Comparison of ENCODE assay signal across 34 cellular contexts in the genomic region with DNA sequence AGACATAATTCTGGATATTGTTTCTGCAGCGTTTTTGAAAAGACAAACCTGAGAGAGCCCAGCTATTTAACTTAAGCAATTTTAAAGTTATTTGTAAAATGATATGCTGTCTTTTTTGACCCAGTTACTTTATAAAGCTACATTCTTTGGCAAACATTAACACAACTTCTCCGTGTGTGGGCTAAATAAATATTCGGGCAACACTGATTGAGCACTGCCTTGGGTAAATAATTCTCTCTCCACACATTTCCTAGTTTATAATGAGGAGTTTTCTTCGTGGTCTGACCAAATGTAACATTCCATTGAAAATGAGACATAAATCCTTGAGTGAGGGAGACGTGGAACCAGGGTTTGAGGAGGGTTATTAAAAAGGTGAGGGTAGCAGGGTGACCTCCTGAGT.
A peak's percentile ranks its signal among the peaks of the same experiment; 100 is the strongest.
DNase-seq lines count a peak whose midpoint lies in the region; ATAC-seq and TF ChIP-seq lines count a peak whose summit lies in the region.
"Had no signal": no experiment of that assay in that cellular context is flagged by ENCODE, and none has a peak within 500 bp of the region (broad histone marks: within the 10 kb centered on the region; RNA-seq: fewer than 3 reads in every experiment).

No MANE protein-coding gene starts in this region.

- intact Hi-C loops in lower lobe of right lung (cut with DNase I), result no loop called here
- intact Hi-C loops in sciatic nerve (cut with DNase I), result no loop called here
- intact Hi-C loops in A673 (cut with micrococcal nuclease; ENCODE audit: unreplicated experiment), result no loop called here
- intact Hi-C loops in activated CD4-positive, alpha-beta memory T cell treated with anti-CD3 and anti-CD28 coated beads for 36 hours (cut with micrococcal nuclease), result no loop called here

- 14% methylated on average over 5 of the region's 5 CpGs for WGBS in hepatocyte (ENCODE audit: low lambda C conversion rate, missing lambda C conversion rate)

- H3K27me3 ChIP-seq in hepatocyte (no peaks in the 10 kb centered on the region), lower lobe of right lung (ENCODE audit: low read depth) (no peaks in the 10 kb centered on the region), A673 (replicated peaks; ENCODE audit: insufficient read depth, low read depth, low read length, poor library complexity) (no peaks in the 10 kb centered on the region)
- H3K27me3 ChIP-seq: ascending aorta, ovary, spleen, testis had no signal

- no peaks in the 10 kb centered on the region for H3K79me2 ChIP-seq in hepatocyte

- CTCF ChIA-PET in A673 (lab: Charles Lee), result no interaction called here
- CTCF ChIA-PET in activated CD4-positive, alpha-beta memory T cell treated with anti-CD3 and anti-CD28 coated beads for 36 hours (lab: Charles Lee), result no interaction called here

- no peak overlapping the region for H3K27ac Mint-ChIP-seq in activated CD4-positive, alpha-beta memory T cell treated with anti-CD3 and anti-CD28 coated beads for 36 hours
- H3K27ac Mint-ChIP-seq: activated naive CD8-positive, alpha-beta T cell treated with anti-CD3 and anti-CD28 coated beads, Interleukin-2, amount 10 ng/mL, durations not matched to agents 7 days and 5 days; activated T-cell treated with anti-CD3 and anti-CD28 coated beads, Interleukin-2, amount 50 U/mL, for 24 hours; B cell; CD8-positive, alpha-beta T cell had no signal

- peak overlapping the region; percentile 48 for H3K4me2 ChIP-seq in hepatocyte

- no peak overlapping the region for H3K4me3 Mint-ChIP-seq in activated CD4-positive, alpha-beta memory T cell treated with anti-CD3 and anti-CD28 coated beads for 36 hours
- H3K4me3 Mint-ChIP-seq: activated naive CD8-positive, alpha-beta T cell treated with anti-CD3 and anti-CD28 coated beads, Interleukin-2, amount 10 ng/mL, durations not matched to agents 7 days and 5 days; activated T-cell treated with anti-CD3 and anti-CD28 coated beads, Interleukin-2, amount 50 U/mL, for 24 hours; B cell; CD8-positive, alpha-beta T cell had no signal

- no peaks in the 10 kb centered on the region for H3K9me3 Mint-ChIP-seq in activated CD4-positive, alpha-beta memory T cell treated with anti-CD3 and anti-CD28 coated beads for 36 hours
- H3K9me3 Mint-ChIP-seq: activated naive CD8-positive, alpha-beta T cell treated with anti-CD3 and anti-CD28 coated beads, Interleukin-2, amount 10 ng/mL, durations not matched to agents 7 days and 5 days; activated T-cell treated with anti-CD3 and anti-CD28 coated beads, Interleukin-2, amount 50 U/mL, for 24 hours; CD8-positive, alpha-beta T cell had no signal

- no peaks in the 10 kb centered on the region for H3K9me3 ChIP-seq in hepatocyte (ENCODE audit: low read depth)
- no peaks in the 10 kb centered on the region for H3K9me3 ChIP-seq in lower lobe of right lung
- no peaks in the 10 kb centered on the region for H3K9me3 ChIP-seq in A673 (ENCODE audit: low read depth, low read length, poor library complexity, severe bottlenecking)
- H3K9me3 ChIP-seq: ascending aorta, ovary, spleen, testis had no signal

- no peak overlapping the region for H3K4me3 ChIP-seq in hepatocyte
- no peak overlapping the region for H3K4me3 ChIP-seq in lower lobe of right lung
- no peak overlapping the region for H3K4me3 ChIP-seq in A673 (ENCODE audit: low read depth, low read length, poor library complexity, severe bottlenecking)
- H3K4me3 ChIP-seq: ascending aorta, coronary artery, lung, ovary, spleen, testis had no signal

- H3K27me3 Mint-ChIP-seq in activated CD4-positive, alpha-beta memory T cell treated with anti-CD3 and anti-CD28 coated beads for 36 hours, result no peaks in the 10 kb centered on the region
- H3K27me3 Mint-ChIP-seq: activated naive CD8-positive, alpha-beta T cell treated with anti-CD3 and anti-CD28 coated beads, Interleukin-2, amount 10 ng/mL, durations not matched to agents 7 days and 5 days; activated T-cell treated with anti-CD3 and anti-CD28 coated beads, Interleukin-2, amount 50 U/mL, for 24 hours; B cell had no signal

- DNase-seq in HT-29 (ENCODE audit: low spot score) (peak; percentile 5), hepatocyte (ENCODE audit: low spot score) (no peak), lower lobe of right lung (no peak), sciatic nerve (ENCODE audit: low spot score) (no peak), A673 (ENCODE audit: low spot score) (no peak)
- no peak for DNase-seq in activated CD4-positive, alpha-beta T cell treated with anti-CD3 and anti-CD28 coated beads, Interleukin-2, amount 50 U/mL, for 48 hours
- no peak for DNase-seq in activated CD4-positive, alpha-beta memory T cell treated with anti-CD3 and anti-CD28 coated beads for 36 hours
- DNase-seq: ACHN; activated CD4-positive, alpha-beta T cell treated with anti-CD3 and anti-CD28 coated beads for 48 hours; activated gamma-delta T cell treated with Interleukin-2 at 50 U/mL for 16 hours; activated naive CD8-positive, alpha-beta T cell treated with anti-CD3 and anti-CD28 coated beads, Interleukin-2, amount 10 ng/mL, durations not matched to agents 7 days and 5 days; activated T-cell treated with anti-CD3 and anti-CD28 coated beads, Interleukin-2, amount 50 U/mL, for 24 hours; CD8-positive, alpha-beta T cell; DMS153; effector CD8-positive, alpha-beta T cell; glutamatergic neuron; H7; MM.1S; NCI-H2029 treated with DMSO at 0.1 percent for 48 hours; NCI-H226; NCI-H774; ovary; SIG-M5; spleen; stimulated activated CD4-positive, alpha-beta T cell treated with anti-CD3 and anti-CD28 coated beads, Interleukin-2, amount 100 ng/mL, for 24 hours; stimulated activated naive CD8-positive, alpha-beta T cell treated with anti-CD3 and anti-CD28 coated beads, Interleukin-15, Interleukin-2, amounts not matched to agents 100 U/mL and 50 U/mL, for 24 hours; testis had no signal

- POLR2A ChIA-PET in A673 (lab: Charles Lee; ENCODE audit: low non-redundant PET), result no interaction called here
- POLR2A ChIA-PET in activated CD4-positive, alpha-beta memory T cell treated with anti-CD3 and anti-CD28 coated beads for 36 hours (lab: Charles Lee), result no interaction called here

- peak overlapping the region; percentile 87 for H3K27ac ChIP-seq in hepatocyte
- peak overlapping the region; percentile 36 for H3K27ac ChIP-seq in lower lobe of right lung
- no peak overlapping the region for H3K27ac ChIP-seq in A673 (ENCODE audit: low read depth, low read length, poor library complexity, severe bottlenecking)
- H3K27ac ChIP-seq: ascending aorta, coronary artery, HL-60, ovary, spleen, VCaP had no signal

- BruUV-seq in A673 (replicated peaks; lab: Mats Ljungman, UMichigan), result no TSS peak

- H3K4me1 ChIP-seq in hepatocyte (ENCODE audit: insufficient read depth), result peaks cover 39% of the 10 kb centered on the region
- H3K4me1 ChIP-seq in lower lobe of right lung, result peaks cover 14% of the 10 kb centered on the region
- no peaks in the 10 kb centered on the region for H3K4me1 ChIP-seq in A673 (ENCODE audit: insufficient read depth, low read length, poor library complexity, severe bottlenecking)
- H3K4me1 ChIP-seq: spleen had no signal

- no peak overlapping the region for H2AFZ ChIP-seq in hepatocyte

- no peaks in the 10 kb centered on the region for H3K9me2 ChIP-seq in hepatocyte (replicated peaks; ENCODE audit: insufficient read depth)

- no peaks in the 10 kb centered on the region for H3K4me1 Mint-ChIP-seq in activated CD4-positive, alpha-beta memory T cell treated with anti-CD3 and anti-CD28 coated beads for 36 hours (ENCODE audit: low read depth)
- H3K4me1 Mint-ChIP-seq: activated naive CD8-positive, alpha-beta T cell treated with anti-CD3 and anti-CD28 coated beads, Interleukin-2, amount 10 ng/mL, durations not matched to agents 7 days and 5 days; B cell had no signal

- H4K20me1 ChIP-seq in hepatocyte (ENCODE audit: insufficient read depth, poor library complexity, severe bottlenecking), result no peaks in the 10 kb centered on the region

- H3K36me3 ChIP-seq in hepatocyte (replicated peaks; ENCODE audit: insufficient read depth, low read depth), result no peaks in the 10 kb centered on the region
- no peaks in the 10 kb centered on the region for H3K36me3 ChIP-seq in lower lobe of right lung
- no peaks in the 10 kb centered on the region for H3K36me3 ChIP-seq in A673 (ENCODE audit: insufficient read depth, low read length, poor library complexity, severe bottlenecking)
- H3K36me3 ChIP-seq: ascending aorta, ovary, spleen had no signal

- no peak for TF ChIP-seq CTCF in hepatocyte (IDR thresholded peaks at IDR 0.05; ENCODE audit: poor library complexity)
- no peak for TF ChIP-seq CTCF in lower lobe of right lung (IDR thresholded peaks at IDR 0.05)
- TF ChIP-seq CTCF in A673 (conservative IDR thresholded peaks at IDR 0.05; ENCODE audit: low read depth, low read length), result no peak

- ATAC-seq in lower lobe of right lung (peak in 1 of 2 donors; percentile 23), sciatic nerve (peak; percentile 55), HG02763 (IDR thresholded peaks at IDR 0.05; ENCODE audit: unreplicated experiment) (no peak)
- ATAC-seq: CD8-positive, alpha-beta T cell; stimulated activated naive CD8-positive, alpha-beta T cell treated with anti-CD3 and anti-CD28 coated beads, Interleukin-15, Interleukin-2, amounts not matched to agents 100 U/mL and 50 U/mL, for 24 hours had no signal

- H3K36me3 Mint-ChIP-seq in activated CD4-positive, alpha-beta memory T cell treated with anti-CD3 and anti-CD28 coated beads for 36 hours, result no peaks in the 10 kb centered on the region
- H3K36me3 Mint-ChIP-seq: activated naive CD8-positive, alpha-beta T cell treated with anti-CD3 and anti-CD28 coated beads, Interleukin-2, amount 10 ng/mL, durations not matched to agents 7 days and 5 days had no signal
